In the genomic region with DNA sequence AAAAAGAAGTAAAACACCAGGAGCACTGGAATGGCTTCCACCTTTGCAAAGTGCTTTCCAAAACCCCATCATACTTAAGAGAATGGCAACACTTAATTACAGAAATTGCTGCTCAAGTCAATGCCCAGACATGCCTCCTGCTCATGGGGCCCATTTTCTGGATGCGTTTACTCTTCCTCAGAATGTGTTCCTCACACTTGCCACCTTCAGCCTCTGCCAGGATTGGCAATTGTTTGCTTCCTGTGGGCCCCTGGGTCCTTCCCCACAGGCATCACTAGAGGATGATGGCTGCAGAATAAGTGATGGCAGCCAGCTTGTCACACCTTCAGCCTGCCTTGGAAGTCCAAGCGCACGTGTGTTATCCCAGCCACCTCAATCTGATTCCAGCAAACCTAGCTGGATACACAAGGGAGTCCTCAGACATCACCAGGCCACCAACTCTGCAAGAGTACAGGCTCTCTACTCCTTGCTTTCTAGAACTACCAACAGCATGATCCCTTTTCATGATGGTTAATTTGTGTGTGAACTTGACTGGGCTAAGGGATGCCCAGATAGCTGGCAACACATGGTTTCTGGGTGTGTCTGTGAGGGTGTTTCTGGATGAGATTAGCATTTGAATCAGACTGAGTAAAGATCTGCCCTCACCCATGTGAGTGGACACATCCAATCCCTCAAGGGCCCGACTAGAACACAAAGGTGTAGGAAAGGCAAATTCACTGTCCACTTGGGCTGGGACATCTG, we compare ENCODE assay signal across 21 cellular contexts. TPM values are rescaled to one million over a fixed set of nuclear protein-coding genes. Genes with fewer than 3 reads are reported as not detected.
DNase-seq lines count a peak whose midpoint lies in the region; ATAC-seq, FAIRE-seq and TF ChIP-seq lines count a peak whose summit lies in the region.
"Had no signal": no experiment of that assay in that cellular context is flagged by ENCODE, and none has a peak within 500 bp of the region (broad histone marks: within the 10 kb centered on the region; RNA-seq: fewer than 3 reads in every experiment).

No MANE protein-coding gene starts in this region.

- H3F3A ChIP-seq in Loucy (ENCODE audit: low read depth), result no peaks in the 10 kb centered on the region

- H3K4me2 ChIP-seq in Loucy (ENCODE audit: low read depth, low read length, poor library complexity, severe bottlenecking) (peak overlapping the region; percentile 25), K562 (ENCODE audit: insufficient read depth, low read length) (no peak overlapping the region)
- H3K4me2 ChIP-seq: SK-N-SH had no signal

- no peak for TF ChIP-seq EP300 in K562 (IDR thresholded peaks at IDR 0.05; ENCODE audit: low read length)

- POLR2A ChIA-PET in K562 (lab: Yijun Ruan, JAX), result interaction anchor here (0.8 to 1.4 kb wide), 3 partner anchors 11 to 18 kb away, joined by 3 read pairs; no protein-coding TSS in a partner anchor

- no peaks in the 10 kb centered on the region for H3K27me3 ChIP-seq in Loucy (ENCODE audit: insufficient read depth, low read length, poor library complexity, severe bottlenecking)
- no peaks in the 10 kb centered on the region for H3K27me3 ChIP-seq in K562 (ENCODE audit: control insufficient read depth in 2 of 2, insufficient read depth in 2 of 2, low read length in 2 of 2)
- no peaks in the 10 kb centered on the region for H3K27me3 ChIP-seq in small intestine (ENCODE audit: control insufficient read depth in 2 of 2, insufficient read depth in 2 of 2, low read length in 2 of 2)
- no peaks in the 10 kb centered on the region for H3K27me3 ChIP-seq in dorsolateral prefrontal cortex

- H3K9me3 ChIP-seq in Loucy (ENCODE audit: insufficient read depth, low read depth, low read length) (no peaks in the 10 kb centered on the region), K562 (replicated peaks; ENCODE audit: control insufficient read depth, insufficient read depth, low read depth, low read length) (no peaks in the 10 kb centered on the region), small intestine (ENCODE audit: control insufficient read depth, low read depth) (no peaks in the 10 kb centered on the region)
- H3K9me3 ChIP-seq: SK-N-SH had no signal

- H3K27ac ChIP-seq in K562 (ENCODE audit: extremely low read depth, low read depth, low read length), result no peak overlapping the region
- no peak overlapping the region for H3K27ac ChIP-seq in small intestine (ENCODE audit: low read depth in 1 of 2, low read length in 1 of 2)
- no peak overlapping the region for H3K27ac ChIP-seq in dorsolateral prefrontal cortex
- H3K27ac ChIP-seq: C4-2B had no signal

- WGBS in K562 (ENCODE audit: insufficient coverage, low coverage, missing lambda C conversion rate), result 70% methylated on average over 4 of the region's 4 CpGs
- WGBS in small intestine, 3 donors, result 93 to 99% (median 95%) methylated on average over 4 of the region's 4 CpGs

- H4K20me1 ChIP-seq in Loucy (ENCODE audit: insufficient read depth, low read length, poor library complexity, severe bottlenecking) (no peaks in the 10 kb centered on the region), K562 (replicated peaks; ENCODE audit: control insufficient read depth, insufficient read depth, low read length) (no peaks in the 10 kb centered on the region)

- H3K9ac ChIP-seq in Loucy (ENCODE audit: low read depth, low read length, poor library complexity, severe bottlenecking) (peak overlapping the region; percentile 52), K562 (ENCODE audit: insufficient read depth in 1 of 2, low read depth in 2 of 2, low read length in 2 of 2) (no peak overlapping the region)
- H3K9ac ChIP-seq: SK-N-SH had no signal

- peaks cover 68% of the 10 kb centered on the region for H3K4me1 Mint-ChIP-seq in activated naive CD4-positive, alpha-beta T cell treated with anti-CD3 and anti-CD28 coated beads for 36 hours (ENCODE audit: low read depth)

- H3K27ac Mint-ChIP-seq in activated naive CD4-positive, alpha-beta T cell treated with anti-CD3 and anti-CD28 coated beads for 36 hours, result peak overlapping the region; percentile 66

- H3K27me3 Mint-ChIP-seq in activated naive CD4-positive, alpha-beta T cell treated with anti-CD3 and anti-CD28 coated beads for 36 hours (ENCODE audit: low read depth), result no peaks in the 10 kb centered on the region

- H3K4me3 ChIP-seq in Loucy (ENCODE audit: low read length, poor library complexity, severe bottlenecking) (peak overlapping the region; percentile 28), K562 (no peak overlapping the region), small intestine (ENCODE audit: low read depth in 1 of 2, low read length in 2 of 2) (no peak overlapping the region), dorsolateral prefrontal cortex (no peak overlapping the region)

- no peaks in the 10 kb centered on the region for H3K9me1 ChIP-seq in K562 (ENCODE audit: control insufficient read depth, insufficient read depth, low read length)

- CTCF ChIA-PET in activated naive CD4-positive, alpha-beta T cell treated with anti-CD3 and anti-CD28 coated beads for 36 hours (lab: Charles Lee), result interaction anchor here (1.3 kb wide), 3 partner anchors 9 to 28 kb away, joined by 3 to 5 read pairs (median 4); no protein-coding TSS in a partner anchor
- CTCF ChIA-PET in K562 (lab: Yijun Ruan, JAX; ENCODE audit: low intra/inter-chr PET ratio), result no interaction called here

- in situ Hi-C loops in K562 (cut with MboI), result no loop called here

- H3K36me3 ChIP-seq in Loucy (ENCODE audit: insufficient read depth, low read length) (no peaks in the 10 kb centered on the region), K562 (ENCODE audit: control insufficient read depth, insufficient read depth, low read length) (no peaks in the 10 kb centered on the region), small intestine (ENCODE audit: control insufficient read depth in 2 of 2, insufficient read depth in 2 of 2, low read length in 2 of 2) (no peaks in the 10 kb centered on the region)

- H2AFZ ChIP-seq in Loucy (ENCODE audit: low read length) (peak overlapping the region; percentile 38; the same call in 1 of the 2 replicates), K562 (ENCODE audit: low read depth, low read length) (0 out of 2 replicates have a peak overlapping the region, but pooled peaks have one; percentile 14)

- H3K4me1 ChIP-seq in Loucy (ENCODE audit: insufficient read depth, low read length, poor library complexity, severe bottlenecking), result peaks cover 47% of the 10 kb centered on the region
- peaks cover 19 to 36% of the 10 kb centered on the region in 2 experiments for H3K4me1 ChIP-seq in K562 (replicated peaks in 1 of 2; ENCODE audit: control insufficient read depth in 2 of 2, insufficient read depth in 2 of 2, low read length in 2 of 2)
- peaks cover 0 to 3% of the 10 kb centered on the region in 2 donors for H3K4me1 ChIP-seq in small intestine (ENCODE audit: control insufficient read depth in 2 of 2, insufficient read depth in 1 of 2, low read depth in 1 of 2, low read length in 1 of 2)

- no peaks in the 10 kb centered on the region; the same call in 1 of the 2 replicates for H3K79me2 ChIP-seq in Loucy (ENCODE audit: insufficient read depth, low read length)
- peaks cover 4% of the 10 kb centered on the region; the same call in 2 of the 3 replicates for H3K79me2 ChIP-seq in K562 (ENCODE audit: control insufficient read depth, insufficient read depth, low read length)

- no peak for TF ChIP-seq POLR2A in K562 (conservative IDR thresholded peaks at IDR 0.05)

- DNase-seq in activated naive CD4-positive, alpha-beta T cell treated with anti-CD3 and anti-CD28 coated beads for 36 hours, result peak; percentile 45
- no peak for DNase-seq in activated naive CD4-positive, alpha-beta T cell treated with anti-CD3 and anti-CD28 coated beads, Interleukin-2, amount 50 U/mL, for 16 hours
- DNase-seq in K562 (ENCODE audit: extremely low read depth in 1 of 4, low spot score in 3 of 4) (peak in 1 of 4 experiments; percentile 7), small intestine (peak; percentile 10), NCI-H146 treated with DMSO at 0.1 percent for 48 hours (lab: John Stamatoyannopoulos, UW; ENCODE audit: unreplicated experiment) (no peak), dorsolateral prefrontal cortex (no peak)
- DNase-seq: 8988T; EL; H7; NCI-H1092; NCI-H1436; NCI-H1930; NCI-H510A; NCI-H748 treated with DMSO at 0.1 percent for 48 hours; NK-92 treated with Interleukin-12 subunit alpha and Interleukin-12 subunit beta, amount 100 ng/mL, for 24 hours; SIG-M5; SK-N-SH had no signal

- ATAC-seq in K562 (no peak), HG03571 (IDR thresholded peaks at IDR 0.05; ENCODE audit: unreplicated experiment) (no peak)
- ATAC-seq: Panc1 had no signal

- FAIRE-seq in K562 (lab: Jason Lieb, UNC) (no peak), small intestine (lab: Jason Lieb, UNC) (no peak)

- BruUV-seq in K562 (replicated peaks; lab: Mats Ljungman, UMichigan), result no TSS peak

- intact Hi-C loops in activated naive CD4-positive, alpha-beta T cell treated with anti-CD3 and anti-CD28 coated beads for 36 hours (cut with micrococcal nuclease), result loop anchor here (5.0 to 10.0 kb wide), 3 partner anchors 752 to 1780 kb away; partner anchors contain the start of genes LSM3, RAF1, VGLL4 and XPC
- intact Hi-C loops in K562 (cut with micrococcal nuclease), result no loop called here
- intact Hi-C loops in dorsolateral prefrontal cortex (cut with DNase I), result loop anchor here in 1 of 2 donors (5.0 kb wide), 1 partner anchor 72 kb away; no protein-coding TSS in a partner anchor

- H3K4me3 Mint-ChIP-seq in activated naive CD4-positive, alpha-beta T cell treated with anti-CD3 and anti-CD28 coated beads for 36 hours, result no peak overlapping the region

- peaks cover 3% of the 10 kb centered on the region for H3K36me3 Mint-ChIP-seq in activated naive CD4-positive, alpha-beta T cell treated with anti-CD3 and anti-CD28 coated beads for 36 hours (ENCODE audit: low read depth)

- no peak for TF ChIP-seq CTCF in Loucy (conservative IDR thresholded peaks at IDR 0.05; ENCODE audit: low read length)
- TF ChIP-seq CTCF in K562 (IDR thresholded peaks at IDR 0.05 in 2 of 3, conservative IDR thresholded peaks at IDR 0.05 in 1 of 3; ENCODE audit: insufficient read depth in 2 of 3, low read depth in 1 of 3, low read length in 3 of 3), result no peak
- TF ChIP-seq CTCF in dorsolateral prefrontal cortex (IDR thresholded peaks at IDR 0.05 in 54 of 56, conservative IDR thresholded peaks at IDR 0.05 in 2 of 56; ENCODE audit: low read depth in 1 of 56, partially characterized antibody in 56 of 56), result no peak

- TF ChIP-seq RAD21 in K562 (CRISPR knock-in tag; conservative IDR thresholded peaks at IDR 0.05 in 1 of 2, IDR thresholded peaks at IDR 0.05 in 1 of 2), result no peak

- H3K9me3 Mint-ChIP-seq in activated naive CD4-positive, alpha-beta T cell treated with anti-CD3 and anti-CD28 coated beads for 36 hours, result no peaks in the 10 kb centered on the region

- H3K9me2 ChIP-seq in Loucy (replicated peaks; ENCODE audit: low read depth, low read length), result no peaks in the 10 kb centered on the region
- H3K9me2 ChIP-seq: SK-N-SH had no signal

RNA-seq across cellular contexts. Expression of gene NUP210, which starts 4.9 kb away (rescaled TPM):
- 100 to 1,000 TPM; 148 TPM for total RNA-seq in activated naive CD4-positive, alpha-beta T cell treated with anti-CD3 and anti-CD28 coated beads for 36 hours
- total RNA-seq in K562 (2011; cell fraction: chromatin; rRNA removed; ENCODE audit: low replicate concordance), result 213 and 603 TPM in 2 replicates
- 374 and 409 TPM in 2 replicates for total RNA-seq in K562 (2011; cell fraction: nucleolus; rRNA removed)
- total RNA-seq in K562 (2011; cell fraction: nucleoplasm; rRNA removed), result 286 and 299 TPM in 2 replicates
- total RNA-seq in K562 (2014; rRNA removed), result 60.7 and 76.5 TPM in 2 replicates
- 25.4 and 30.2 TPM in 2 replicates for total RNA-seq in K562 (2014; rRNA removed; fragmentation: Illumina TruSeq; extraction: Trizol)
- total RNA-seq in K562 (2015; rRNA removed; fragmentation: Illumina TruSeq; extraction: Trizol), result 36.0 and 39.9 TPM in 2 replicates
- 128 and 138 TPM in 2 replicates for total RNA-seq in K562 (2021)
- polyA plus RNA-seq in K562 (2011; rRNA removed), result 44.0 and 93.3 TPM in 2 replicates
- 51.4 and 78.4 TPM in 2 replicates for polyA plus RNA-seq in K562 (2011; cell fraction: cytosol; rRNA removed)
- 125 and 255 TPM in 2 replicates for polyA plus RNA-seq in K562 (2011; cell fraction: nucleus; rRNA removed)
- 95.0 and 139 TPM in 2 replicates for polyA plus RNA-seq in K562 (2012)
- polyA plus RNA-seq in K562 (2014; fragmentation: Illumina TruSeq; extraction: Trizol), result 90.7 and 111 TPM in 2 replicates
- 1 to 10 TPM; 1.2 to 1.4 TPM for polyA plus RNA-seq in K562 (2014; fragmentation: Nextera tagmentation; extraction: Ambion mirVana)
- polyA plus RNA-seq in K562 (2014; rRNA removed), result 54.3 and 61.0 TPM in 2 replicates
- 82.2 and 99.7 TPM in 2 replicates for polyA minus RNA-seq in K562 (2011; rRNA and poly(A)+ RNA removed)
- polyA minus RNA-seq in K562 (2011; cell fraction: cytosol; rRNA and poly(A)+ RNA removed), result 114 and 152 TPM in 2 replicates
- polyA minus RNA-seq in K562 (2011; cell fraction: nucleus; rRNA and poly(A)+ RNA removed), result 137 and 138 TPM in 2 replicates
- polyA plus RNA-seq in small intestine, result 10 to 100 TPM in 1 of 3 donors, under 1 TPM in 2; 0.22 to 10.5 (median 0.81) TPM
- 10 to 100 TPM; 10.9 to 21.6 (median 16.2) TPM for total RNA-seq in dorsolateral prefrontal cortex

RNA-seq across cellular contexts. Expression of gene HDAC11, which starts 55.1 kb away (rescaled TPM):
- 1 to 10 TPM; 1.6 to 2.4 TPM for total RNA-seq in activated naive CD4-positive, alpha-beta T cell treated with anti-CD3 and anti-CD28 coated beads for 36 hours
- total RNA-seq in K562 (2011; cell fraction: chromatin; rRNA removed; ENCODE audit: low replicate concordance), result 2.7 and 8.1 TPM in 2 replicates
- total RNA-seq in K562 (2011; cell fraction: nucleolus; rRNA removed), result 7.7 and 8.8 TPM in 2 replicates
- 5.1 and 6.9 TPM in 2 replicates for total RNA-seq in K562 (2011; cell fraction: nucleoplasm; rRNA removed)
- total RNA-seq in K562 (2014; rRNA removed) (4.1 and 8.2 TPM in 2 replicates), K562 (2014; rRNA removed; fragmentation: Illumina TruSeq; extraction: Trizol) (2.5 and 3.1 TPM in 2 replicates), K562 (2015; rRNA removed; fragmentation: Illumina TruSeq; extraction: Trizol) (4.6 TPM in 2 replicates), K562 (2021) (4.6 and 6.0 TPM in 2 replicates), dorsolateral prefrontal cortex (100 to 1,000 TPM in 22 of 120 experiments, 10 to 100 TPM in 98; 48.3 to 174 (median 79.7) TPM)
- polyA plus RNA-seq in K562 (2011; rRNA removed) (4.6 and 6.4 TPM in 2 replicates), K562 (2014; fragmentation: Illumina TruSeq; extraction: Trizol) (4.5 and 4.9 TPM in 2 replicates), K562 (2014; fragmentation: Nextera tagmentation; extraction: Ambion mirVana) (1 to 10 TPM in 1 of 2 experiments, under 1 TPM in 1; 0.60 to 1.2 TPM), K562 (2014; rRNA removed) (5.0 and 7.9 TPM in 2 replicates), small intestine (10 to 100 TPM; 12.4 to 19.4 (median 18.1) TPM)
- 6.6 and 7.2 TPM in 2 replicates for polyA plus RNA-seq in K562 (2011; cell fraction: cytosol; rRNA removed)
- polyA plus RNA-seq in K562 (2011; cell fraction: nucleus; rRNA removed), result 4.0 and 4.1 TPM in 2 replicates
- polyA plus RNA-seq in K562 (2012), result 6.2 and 9.2 TPM in 2 replicates
- 3.7 and 4.3 TPM in 2 replicates for polyA minus RNA-seq in K562 (2011; rRNA and poly(A)+ RNA removed)
- 2.7 and 3.1 TPM in 2 replicates for polyA minus RNA-seq in K562 (2011; cell fraction: cytosol; rRNA and poly(A)+ RNA removed)
- 2.4 and 4.4 TPM in 2 replicates for polyA minus RNA-seq in K562 (2011; cell fraction: nucleus; rRNA and poly(A)+ RNA removed)

Comparison
In these comparisons a context has a peak if more than half of its experiments do, and no peak if none do; other contexts are left out.
1. DNase-seq: peak in activated naive CD4-positive, alpha-beta T cell treated with anti-CD3 and anti-CD28 coated beads for 36 hours (single experiment) and small intestine (single experiment); none in activated naive CD4-positive, alpha-beta T cell treated with anti-CD3 and anti-CD28 coated beads, Interleukin-2, amount 50 U/mL, for 16 hours (single experiment), NCI-H146 treated with DMSO at 0.1 percent for 48 hours (single experiment) and dorsolateral prefrontal cortex (0 of 10).
2. RNA of gene HDAC11, which starts 55.1 kb away (total RNA-seq): 48.3 to 174 TPM in dorsolateral prefrontal cortex; 2.5 to 8.8 TPM in K562 and 1.6 to 2.4 TPM in activated naive CD4-positive, alpha-beta T cell treated with anti-CD3 and anti-CD28 coated beads for 36 hours; every median in the first group is over 4 times any median in the second.